1 cellular context compared by ENCODE assay signal in the genomic region with DNA sequence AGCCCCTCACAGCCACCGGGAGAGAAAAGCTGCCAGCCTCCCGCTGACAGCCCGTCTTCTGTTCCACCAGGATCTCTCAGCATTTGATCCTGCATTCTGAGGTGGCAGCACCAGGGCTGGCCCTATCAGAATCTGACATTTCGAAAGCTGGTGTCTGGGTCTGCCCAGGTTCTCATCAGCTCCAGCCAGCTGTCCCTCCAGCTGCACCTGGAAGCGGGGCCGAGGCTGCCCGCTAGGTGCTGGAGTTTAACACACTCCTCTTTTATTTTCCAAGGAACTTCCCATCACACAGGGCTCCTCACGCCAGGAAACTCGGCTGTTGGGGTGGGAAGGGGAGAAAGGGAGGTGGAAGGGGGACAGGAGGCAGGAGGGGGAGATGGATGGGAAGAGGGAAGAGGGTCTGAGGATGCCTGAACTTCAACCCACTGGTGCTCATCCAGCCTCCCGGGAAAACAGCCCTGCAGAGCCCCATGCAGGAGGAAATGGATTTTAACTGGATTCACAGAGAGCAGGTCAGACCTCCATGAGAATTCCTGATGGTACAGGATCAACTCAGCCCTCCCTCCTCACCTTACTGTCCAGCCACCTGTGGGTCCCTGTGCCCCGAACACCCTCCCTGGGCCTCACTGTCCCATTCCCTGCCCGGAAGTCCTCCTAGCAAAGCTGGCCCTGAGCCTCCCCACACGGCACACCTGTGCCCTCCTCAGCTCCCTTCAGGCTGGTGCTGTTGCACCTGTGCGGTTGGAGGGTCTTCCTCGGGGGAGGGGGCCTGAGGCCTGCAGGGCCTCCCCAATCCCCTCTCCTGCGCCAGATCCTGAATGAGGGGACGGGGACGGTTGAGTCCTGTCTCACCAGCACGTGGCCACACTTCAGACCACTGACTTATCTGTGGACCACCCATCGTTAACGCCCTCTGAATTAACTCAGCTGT.
TF ChIP-seq lines count a peak whose summit lies in the region.

No MANE protein-coding gene starts in this region.

TF ChIP-seq in HepG2, 621 proteins besides CTCF, POLR2A, EP300 and RAD21 (continued from another document):
- TF ChIP-seq ZNF12 (CRISPR knock-in tag; IDR thresholded peaks at IDR 0.05) (no peak), HNRNPH1 (optimal IDR thresholded peaks at IDR 0.05; ENCODE audit: low read depth, low read length) (no peak), ZNF546 (CRISPR knock-in tag; conservative IDR thresholded peaks at IDR 0.05) (no peak), ZSCAN29 (CRISPR knock-in tag; conservative IDR thresholded peaks at IDR 0.05) (no peak), MTA1 (CRISPR knock-in tag; IDR thresholded peaks at IDR 0.05; ENCODE audit: borderline replicate concordance) (no peak)
- TF ChIP-seq, protein P1, sequence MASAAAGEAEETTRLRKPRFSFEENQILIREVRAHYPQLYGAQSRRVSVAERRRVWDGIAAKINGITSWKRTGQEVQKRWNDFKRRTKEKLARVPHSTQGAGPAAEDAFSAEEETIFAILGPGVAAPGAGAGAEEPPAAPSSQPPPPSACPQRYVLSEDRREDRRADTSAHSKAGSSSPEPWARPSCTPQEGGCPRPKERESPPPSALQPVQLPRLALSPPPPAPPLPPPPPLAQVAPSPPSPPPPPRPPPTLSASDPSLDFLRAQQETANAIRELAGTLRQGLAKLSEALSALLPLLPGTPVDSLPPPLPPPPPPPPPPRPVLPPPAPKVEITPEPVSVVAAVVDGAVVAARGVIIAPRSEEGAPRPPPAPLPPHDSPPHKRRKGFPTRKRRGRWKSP (CRISPR knock-in tag; IDR thresholded peaks at IDR 0.05), result no peak
- TF ChIP-seq, protein P2, sequence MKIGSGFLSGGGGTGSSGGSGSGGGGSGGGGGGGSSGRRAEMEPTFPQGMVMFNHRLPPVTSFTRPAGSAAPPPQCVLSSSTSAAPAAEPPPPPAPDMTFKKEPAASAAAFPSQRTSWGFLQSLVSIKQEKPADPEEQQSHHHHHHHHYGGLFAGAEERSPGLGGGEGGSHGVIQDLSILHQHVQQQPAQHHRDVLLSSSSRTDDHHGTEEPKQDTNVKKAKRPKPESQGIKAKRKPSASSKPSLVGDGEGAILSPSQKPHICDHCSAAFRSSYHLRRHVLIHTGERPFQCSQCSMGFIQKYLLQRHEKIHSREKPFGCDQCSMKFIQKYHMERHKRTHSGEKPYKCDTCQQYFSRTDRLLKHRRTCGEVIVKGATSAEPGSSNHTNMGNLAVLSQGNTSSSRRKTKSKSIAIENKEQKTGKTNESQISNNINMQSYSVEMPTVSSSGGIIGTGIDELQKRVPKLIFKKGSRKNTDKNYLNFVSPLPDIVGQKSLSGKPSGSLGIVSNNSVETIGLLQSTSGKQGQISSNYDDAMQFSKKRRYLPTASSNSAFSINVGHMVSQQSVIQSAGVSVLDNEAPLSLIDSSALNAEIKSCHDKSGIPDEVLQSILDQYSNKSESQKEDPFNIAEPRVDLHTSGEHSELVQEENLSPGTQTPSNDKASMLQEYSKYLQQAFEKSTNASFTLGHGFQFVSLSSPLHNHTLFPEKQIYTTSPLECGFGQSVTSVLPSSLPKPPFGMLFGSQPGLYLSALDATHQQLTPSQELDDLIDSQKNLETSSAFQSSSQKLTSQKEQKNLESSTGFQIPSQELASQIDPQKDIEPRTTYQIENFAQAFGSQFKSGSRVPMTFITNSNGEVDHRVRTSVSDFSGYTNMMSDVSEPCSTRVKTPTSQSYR (CRISPR knock-in tag; IDR thresholded peaks at IDR 0.05; ENCODE audit: borderline replicate concordance), result no peak
- TF ChIP-seq, protein P3, sequence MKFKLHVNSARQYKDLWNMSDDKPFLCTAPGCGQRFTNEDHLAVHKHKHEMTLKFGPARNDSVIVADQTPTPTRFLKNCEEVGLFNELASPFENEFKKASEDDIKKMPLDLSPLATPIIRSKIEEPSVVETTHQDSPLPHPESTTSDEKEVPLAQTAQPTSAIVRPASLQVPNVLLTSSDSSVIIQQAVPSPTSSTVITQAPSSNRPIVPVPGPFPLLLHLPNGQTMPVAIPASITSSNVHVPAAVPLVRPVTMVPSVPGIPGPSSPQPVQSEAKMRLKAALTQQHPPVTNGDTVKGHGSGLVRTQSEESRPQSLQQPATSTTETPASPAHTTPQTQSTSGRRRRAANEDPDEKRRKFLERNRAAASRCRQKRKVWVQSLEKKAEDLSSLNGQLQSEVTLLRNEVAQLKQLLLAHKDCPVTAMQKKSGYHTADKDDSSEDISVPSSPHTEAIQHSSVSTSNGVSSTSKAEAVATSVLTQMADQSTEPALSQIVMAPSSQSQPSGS (CRISPR knock-in tag; IDR thresholded peaks at IDR 0.05), result no peak
- TF ChIP-seq, protein P4, sequence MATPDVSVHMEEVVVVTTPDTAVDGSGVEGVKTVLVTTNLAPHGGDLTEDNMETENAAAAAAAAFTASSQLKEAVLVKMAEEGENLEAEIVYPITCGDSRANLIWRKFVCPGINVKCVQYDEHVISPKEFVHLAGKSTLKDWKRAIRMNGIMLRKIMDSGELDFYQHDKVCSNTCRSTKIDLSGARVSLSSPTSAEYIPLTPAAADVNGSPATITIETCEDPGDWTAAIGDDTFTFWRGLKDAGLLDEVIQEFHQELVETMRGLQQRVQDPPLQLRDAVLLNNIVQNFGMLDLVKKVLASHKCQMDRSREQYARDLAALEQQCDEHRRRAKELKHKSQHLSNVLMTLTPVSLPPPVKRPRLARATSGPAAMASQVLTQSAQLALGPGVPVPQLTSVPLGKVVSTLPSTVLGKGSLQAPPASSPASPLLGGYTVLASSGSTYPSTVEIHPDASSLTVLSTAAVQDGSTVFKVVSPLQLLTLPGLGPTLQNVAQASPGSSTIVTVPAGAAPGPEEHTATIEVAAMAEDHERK (CRISPR knock-in tag; IDR thresholded peaks at IDR 0.05; ENCODE audit: low read depth), result no peak
